In the genomic region with DNA sequence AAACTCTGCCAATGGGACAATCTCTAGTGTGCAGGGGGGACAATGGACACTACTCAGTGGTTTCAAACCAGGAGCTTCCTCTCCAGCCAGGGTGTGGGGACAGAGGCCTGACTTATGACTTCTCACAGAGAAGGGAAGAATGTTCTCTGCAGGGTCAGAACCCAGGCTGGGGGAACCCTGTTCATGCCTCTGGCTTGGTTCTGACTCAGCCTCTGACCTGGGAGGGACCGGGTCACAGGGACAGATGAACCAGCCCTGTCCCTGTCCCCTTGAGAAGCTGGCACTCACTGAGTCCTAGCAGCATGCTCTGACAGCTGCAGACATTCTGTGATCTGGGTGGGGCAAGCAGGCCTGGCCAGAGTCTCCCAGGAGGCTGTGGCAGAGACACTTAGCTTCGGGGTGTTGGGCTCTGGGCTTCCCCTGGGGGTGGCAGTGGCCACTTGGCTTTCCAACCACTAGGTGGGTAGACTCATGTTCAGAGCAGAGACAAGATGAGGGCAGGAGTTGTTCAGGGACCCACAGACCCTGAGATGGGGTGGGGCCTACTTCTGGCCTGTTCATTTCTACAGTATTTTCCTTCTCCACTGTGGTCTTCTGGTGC, we compare ENCODE assay signal across 10 cellular contexts. TPM values are rescaled to one million over a fixed set of nuclear protein-coding genes. Genes with fewer than 3 reads are reported as not detected.
DNase-seq lines count a peak whose midpoint lies in the region; ATAC-seq, FAIRE-seq and TF ChIP-seq lines count a peak whose summit lies in the region.
"Had no signal": no experiment of that assay in that cellular context is flagged by ENCODE, and none has a peak within 500 bp of the region (broad histone marks: within the 10 kb centered on the region; RNA-seq: fewer than 3 reads in every experiment).

No MANE protein-coding gene starts in this region.

- DNase-seq in GM06990 (ENCODE audit: extremely low read depth, insufficient read length) (no peak), T-cell (peak in 2 of 34 experiments; percentile 4 to 7), left ventricle myocardium inferior (no peak), gastrocnemius medialis (peak; percentile 84 to 92), GDM1 (lab: John Stamatoyannopoulos, UW) (no peak), RKO (ENCODE audit: low spot score) (no peak), D721Med (ENCODE audit: insufficient read length, low spot score) (no peak)
- DNase-seq: H7 had no signal

- in situ Hi-C loops in gastrocnemius medialis (cut with MboI; ENCODE audit: low sequenced_read_pairs in 4 of 4) = no loop called here

- FAIRE-seq in D721Med (lab: Jason Lieb, UNC) = no peak

- no peaks in the 10 kb centered on the region for H3K9me3 ChIP-seq in left ventricle myocardium inferior (replicated peaks)
- H3K9me3 ChIP-seq in gastrocnemius medialis = no peaks in the 10 kb centered on the region

- no peaks in the 10 kb centered on the region for H3K36me3 ChIP-seq in GM06990 (ENCODE audit: control insufficient read depth, insufficient read depth, low read length)
- no peaks in the 10 kb centered on the region for H3K36me3 ChIP-seq in left ventricle myocardium inferior
- no peaks in the 10 kb centered on the region for H3K36me3 ChIP-seq in gastrocnemius medialis

- CTCF ChIA-PET in T-cell (lab: Charles Lee) = interaction anchor here in 1 of 2 donors (1.1 to 1.3 kb wide), 2 partner anchors 15 to 39 kb away, joined by 3 to 4 read pairs; no protein-coding TSS in a partner anchor

- ATAC-seq in T-cell (replicated peaks in 1 of 4) (peak; percentile 24 to 50 (median 34)), gastrocnemius medialis (peak; percentile 85 to 88), GM21529 (IDR thresholded peaks at IDR 0.05; ENCODE audit: unreplicated experiment) (no peak)

- peak; percentile 23 to 47 for TF ChIP-seq POLR2A in gastrocnemius medialis (IDR thresholded peaks at IDR 0.05)

- POLR2A ChIA-PET in T-cell (lab: Charles Lee) = no interaction called here

- peaks cover 12 to 54% (median 33%) of the 10 kb centered on the region in 3 donors for H3K4me1 Mint-ChIP-seq in T-cell

- peak overlapping the region; percentile 82 to 89 for H3K27ac Mint-ChIP-seq in T-cell

- H3K27ac ChIP-seq in left ventricle myocardium inferior (replicated peaks) (peak overlapping the region; percentile 91), gastrocnemius medialis (peak overlapping the region; percentile 84 to 95 (median 88))
- H3K27ac ChIP-seq: SK-N-MC had no signal

- no peaks in the 10 kb centered on the region for H3K9me3 Mint-ChIP-seq in T-cell

- no peaks in the 10 kb centered on the region for H3K27me3 Mint-ChIP-seq in T-cell

- no peaks in the 10 kb centered on the region for H3K27me3 ChIP-seq in GM06990 (replicated peaks; ENCODE audit: control insufficient read depth, insufficient read depth, low read length)
- H3K27me3 ChIP-seq in left ventricle myocardium inferior (ENCODE audit: low read depth) = no peaks in the 10 kb centered on the region
- no peaks in the 10 kb centered on the region for H3K27me3 ChIP-seq in gastrocnemius medialis

- H3K4me1 ChIP-seq in left ventricle myocardium inferior (peaks cover 89% of the 10 kb centered on the region), gastrocnemius medialis (peaks cover 85 to 87% of the 10 kb centered on the region in 2 donors)

- H3K4me3 ChIP-seq in GM06990 (replicated peaks; ENCODE audit: low read depth, low read length) = no peak overlapping the region
- H3K4me3 ChIP-seq in left ventricle myocardium inferior = no peak overlapping the region
- H3K4me3 ChIP-seq in gastrocnemius medialis = no peak overlapping the region
- H3K4me3 ChIP-seq: SK-N-MC had no signal

- intact Hi-C loops in left ventricle myocardium inferior (cut with micrococcal nuclease) (no loop called here), gastrocnemius medialis (cut with DNase I; ENCODE audit: low total_unique reads) (no loop called here)

- TF ChIP-seq CTCF in GM06990 (IDR thresholded peaks at IDR 0.05; ENCODE audit: insufficient read depth, low read length, poor library complexity, severe bottlenecking) (peak; percentile 8), left ventricle myocardium inferior (IDR thresholded peaks at IDR 0.05; ENCODE audit: borderline replicate concordance) (no peak), gastrocnemius medialis (IDR thresholded peaks at IDR 0.05 in 4 of 5, conservative IDR thresholded peaks at IDR 0.05 in 1 of 5) (no peak), D721Med (IDR thresholded peaks at IDR 0.05; ENCODE audit: insufficient read depth, missing control alignments) (no peak)

- H3K4me3 Mint-ChIP-seq in T-cell = no peak overlapping the region

- no peaks in the 10 kb centered on the region for H3K36me3 Mint-ChIP-seq in T-cell

RNA-seq across cellular contexts. Expression of a gene that starts 13.6 kb away (rescaled TPM):
- total RNA-seq in T-cell (1 to 10 TPM; 2.9 to 8.2 (median 6.2) TPM), left ventricle myocardium inferior (6.8 TPM), gastrocnemius medialis (10 to 100 TPM in 2 of 4 donors, 1 to 10 TPM in 2; 7.9 to 21.0 (median 11.8) TPM)

RNA-seq across cellular contexts. Expression of a gene that starts 48.2 kb away (rescaled TPM):
- not detected for total RNA-seq in T-cell
- not detected for total RNA-seq in left ventricle myocardium inferior
- under 1 TPM in 2 of 4 donors, not detected in 2; 0.36 to 0.49 TPM for total RNA-seq in gastrocnemius medialis
- total RNA-seq: H7 had no signal

Comparison
In these comparisons a context has a peak if more than half of its experiments do, and no peak if none do; other contexts are left out.
1. DNase-seq: peak in gastrocnemius medialis (2 of 2); none in GM06990 (single experiment), left ventricle myocardium inferior (single experiment), GDM1 (single experiment), RKO (single experiment) and D721Med (single experiment).